ENCODE assay signal across 9 cellular contexts in the genomic region with DNA sequence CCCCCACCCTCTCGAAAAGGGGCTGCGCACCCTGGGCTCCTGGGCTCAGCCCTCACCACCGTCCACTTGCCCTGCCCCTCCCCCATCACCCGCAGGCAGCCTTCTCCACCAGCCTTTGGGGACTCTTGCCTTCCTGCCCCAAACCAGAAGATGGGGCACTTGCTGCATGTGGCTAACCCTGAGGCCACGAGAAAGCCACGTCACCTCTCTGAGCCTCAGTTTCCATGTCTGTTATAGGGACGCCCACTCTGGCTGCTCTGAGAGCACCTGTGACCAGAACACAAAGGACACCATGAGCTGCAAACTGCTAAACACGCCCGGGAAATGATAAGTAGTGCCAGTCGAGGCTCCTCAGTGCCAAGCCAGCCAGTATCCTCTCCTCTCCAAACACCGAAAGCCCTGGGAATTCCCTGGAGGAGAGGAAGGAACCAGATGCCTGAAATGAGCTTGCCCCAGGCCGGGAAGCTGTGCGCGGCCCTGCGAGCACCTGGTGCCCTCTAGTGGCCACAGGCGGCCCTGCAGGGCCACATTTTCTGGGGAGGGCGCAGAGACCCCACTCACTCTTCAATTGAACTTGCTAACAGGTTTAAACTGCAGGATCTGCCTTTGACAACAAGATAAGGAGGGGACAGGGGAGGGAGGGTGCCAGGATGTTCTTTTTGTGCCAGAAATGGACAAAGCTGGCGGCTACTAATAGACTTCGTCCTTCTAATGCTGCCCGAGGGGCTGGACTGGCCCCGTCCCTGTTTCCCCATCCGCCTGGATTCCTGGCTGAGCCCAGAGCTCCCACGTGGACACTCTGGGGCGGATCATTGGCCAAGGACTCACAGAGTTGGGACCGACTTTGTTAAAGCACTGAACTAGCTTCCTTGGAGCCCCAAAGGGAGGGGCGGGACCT. TPM values are rescaled to one million over a fixed set of nuclear protein-coding genes. Genes with fewer than 3 reads are reported as not detected.
DNase-seq lines count a peak whose midpoint lies in the region; ATAC-seq, FAIRE-seq and TF ChIP-seq lines count a peak whose summit lies in the region.
"Had no signal": no experiment of that assay in that cellular context is flagged by ENCODE, and none has a peak within 500 bp of the region (broad histone marks: within the 10 kb centered on the region; RNA-seq: fewer than 3 reads in every experiment).

No MANE protein-coding gene starts in this region.

- H3K4me3 Mint-ChIP-seq in activated T-helper 17 cell treated with anti-CD3 and anti-CD28 coated beads, Interleukin-2, amount 50 U/mL, for 72 hours, result peak overlapping the region; percentile 56
- H3K4me3 Mint-ChIP-seq: activated naive CD4-positive, alpha-beta T cell treated with anti-CD3 and anti-CD28 coated beads, Interleukin-2, amount 50 U/mL, for 24 hours had no signal

- no peaks in the 10 kb centered on the region for H3K36me3 Mint-ChIP-seq in activated T-helper 17 cell treated with anti-CD3 and anti-CD28 coated beads, Interleukin-2, amount 50 U/mL, for 72 hours (ENCODE audit: low read depth)
- H3K36me3 Mint-ChIP-seq: activated naive CD4-positive, alpha-beta T cell treated with anti-CD3 and anti-CD28 coated beads, Interleukin-2, amount 50 U/mL, for 24 hours had no signal

- no peaks in the 10 kb centered on the region for H3K9me3 ChIP-seq in OCI-LY1 (ENCODE audit: low read length)
- no peaks in the 10 kb centered on the region for H3K9me3 ChIP-seq in neutrophil
- H3K9me3 ChIP-seq in uterus, result no peaks in the 10 kb centered on the region

- no peaks in the 10 kb centered on the region for H3K9me3 Mint-ChIP-seq in activated T-helper 17 cell treated with anti-CD3 and anti-CD28 coated beads, Interleukin-2, amount 50 U/mL, for 72 hours
- H3K9me3 Mint-ChIP-seq: activated naive CD4-positive, alpha-beta T cell treated with anti-CD3 and anti-CD28 coated beads, Interleukin-2, amount 50 U/mL, for 24 hours had no signal

- no peaks in the 10 kb centered on the region for H3K9me2 ChIP-seq in OCI-LY1 (ENCODE audit: low read depth, low read length)

- no peak overlapping the region; the same call in 1 of the 2 replicates for H3K4me2 ChIP-seq in OCI-LY1 (ENCODE audit: low read length)

- no peaks in the 10 kb centered on the region for H3K79me2 ChIP-seq in OCI-LY1 (ENCODE audit: insufficient read depth, low read length)

- H2AFZ ChIP-seq in OCI-LY1 (ENCODE audit: low read length), result no peak overlapping the region

- no peak for TF ChIP-seq POLR2A in uterus (IDR thresholded peaks at IDR 0.05)

- H3K4me3 ChIP-seq in OCI-LY1 (ENCODE audit: low read depth, low read length, poor library complexity, severe bottlenecking) (no peak overlapping the region), neutrophil (ENCODE audit: low read depth in 1 of 2, low read length in 1 of 2) (no peak overlapping the region), uterus (no peak overlapping the region)

- H3K27me3 ChIP-seq in OCI-LY1 (ENCODE audit: insufficient read depth, low read length) (peaks cover 3% of the 10 kb centered on the region; the same call in 1 of the 2 replicates), neutrophil (peaks cover 40% of the 10 kb centered on the region), uterus (no peaks in the 10 kb centered on the region)

- no peak overlapping the region for H3K9ac ChIP-seq in OCI-LY1 (ENCODE audit: low read length)

- H3F3A ChIP-seq in OCI-LY1 (ENCODE audit: insufficient read depth, low read length), result no peaks in the 10 kb centered on the region

- H3K27me3 Mint-ChIP-seq in activated T-helper 17 cell treated with anti-CD3 and anti-CD28 coated beads, Interleukin-2, amount 50 U/mL, for 72 hours, result no peaks in the 10 kb centered on the region

- TF ChIP-seq CTCF in OCI-LY1 (IDR thresholded peaks at IDR 0.05; ENCODE audit: low read length) (peak; percentile 97), neutrophil (IDR thresholded peaks at IDR 0.05) (peak; percentile 97), uterus (IDR thresholded peaks at IDR 0.05) (peak; percentile 78 to 96 (median 82))

- H3K27ac ChIP-seq in OCI-LY1 (ENCODE audit: low read depth, low read length, poor library complexity, severe bottlenecking), result no peak overlapping the region
- H3K27ac ChIP-seq in neutrophil, result no peak overlapping the region
- no peak overlapping the region for H3K27ac ChIP-seq in uterus

- peak; percentile 30 for ATAC-seq in activated T-helper 17 cell treated with anti-CD3 and anti-CD28 coated beads, Interleukin-2, amount 50 U/mL, for 72 hours (replicated peaks)
- ATAC-seq in GM18502 (IDR thresholded peaks at IDR 0.05; ENCODE audit: poor library complexity, unreplicated experiment), result no peak

- FAIRE-seq in frontal cortex (lab: Jason Lieb, UNC), result no peak

- H3K27ac Mint-ChIP-seq in activated T-helper 17 cell treated with anti-CD3 and anti-CD28 coated beads, Interleukin-2, amount 50 U/mL, for 72 hours, result peak overlapping the region; percentile 45
- H3K27ac Mint-ChIP-seq: activated naive CD4-positive, alpha-beta T cell treated with anti-CD3 and anti-CD28 coated beads, Interleukin-2, amount 50 U/mL, for 24 hours had no signal

- no peaks in the 10 kb centered on the region for H4K20me1 ChIP-seq in OCI-LY1 (ENCODE audit: insufficient read depth, low read length)

- H3K4me1 Mint-ChIP-seq in activated T-helper 17 cell treated with anti-CD3 and anti-CD28 coated beads, Interleukin-2, amount 50 U/mL, for 72 hours, result peaks cover 16% of the 10 kb centered on the region
- H3K4me1 Mint-ChIP-seq: activated naive CD4-positive, alpha-beta T cell treated with anti-CD3 and anti-CD28 coated beads, Interleukin-2, amount 50 U/mL, for 24 hours had no signal

- peak; percentile 56 for DNase-seq in DMS153 (lab: John Stamatoyannopoulos, UW)
- DNase-seq in HCEC 1CT, result peak; percentile 18
- DNase-seq in frontal cortex (ENCODE audit: low spot score in 2 of 2), result peak; percentile 41 to 76
- peak in 1 of 2 donors; percentile 42 for DNase-seq in uterus

- no peaks in the 10 kb centered on the region for H3K4me1 ChIP-seq in OCI-LY1 (ENCODE audit: insufficient read depth, low read length, severe bottlenecking)
- H3K4me1 ChIP-seq in neutrophil (ENCODE audit: control insufficient read depth in 1 of 2, insufficient read depth in 1 of 2, low read depth in 1 of 2, low read length in 1 of 2), result no peaks in the 10 kb centered on the region
- no peaks in the 10 kb centered on the region for H3K4me1 ChIP-seq in uterus

- H3K36me3 ChIP-seq in OCI-LY1 (ENCODE audit: insufficient read depth, low read length), result no peaks in the 10 kb centered on the region
- H3K36me3 ChIP-seq in neutrophil, result no peaks in the 10 kb centered on the region
- H3K36me3 ChIP-seq in uterus, result no peaks in the 10 kb centered on the region

- intact Hi-C loops in uterus (cut with DNase I; ENCODE audit: low total_unique reads), result no loop called here

RNA-seq across cellular contexts. Expression of a gene that starts 10.2 kb away (rescaled TPM):
- not detected for total RNA-seq in activated T-helper 17 cell treated with anti-CD3 and anti-CD28 coated beads, Interleukin-2, amount 50 U/mL, for 72 hours
- not detected for total RNA-seq in frontal cortex
- not detected for total RNA-seq in uterus

RNA-seq across cellular contexts. Expression of a gene that starts 23.1 kb away (rescaled TPM):
- total RNA-seq in activated T-helper 17 cell treated with anti-CD3 and anti-CD28 coated beads, Interleukin-2, amount 50 U/mL, for 72 hours, result not detected
- total RNA-seq in frontal cortex, result not detected
- not detected for total RNA-seq in uterus

RNA-seq across cellular contexts. Expression of a gene that starts 33.6 kb away (rescaled TPM):
- total RNA-seq in activated T-helper 17 cell treated with anti-CD3 and anti-CD28 coated beads, Interleukin-2, amount 50 U/mL, for 72 hours, result not detected
- not detected for total RNA-seq in frontal cortex
- total RNA-seq in uterus, result not detected
